In genomic region chr12:24473097-24473496, GRCh38 we compare ENCODE assay signal across 24 cellular contexts.
"Had no signal": no experiment of that assay in that cellular context is flagged by ENCODE, and none has a peak within 500 bp of the region (broad histone marks: within the 10 kb centered on the region; RNA-seq: fewer than 3 reads in every experiment).

No MANE protein-coding gene starts in this region.

- H3K4me3 ChIP-seq: ascending aorta, breast epithelium, cardiac muscle cell, colonic mucosa had no signal

- H3K27ac ChIP-seq: ascending aorta, breast epithelium, cardiac muscle cell, colonic mucosa had no signal

- ATAC-seq: activated naive CD4-positive, alpha-beta T cell treated with anti-CD3 and anti-CD28 coated beads, Interleukin-2, amount 50 U/mL, for 72 hours; activated T-cell treated with anti-CD3 and anti-CD28 coated beads, Interleukin-2, amount 50 U/mL, for 72 hours; esophagus mucosa had no signal

- H3K36me3 ChIP-seq: ascending aorta, breast epithelium, cardiac muscle cell, colonic mucosa had no signal

- H3K9me3 ChIP-seq: ascending aorta, breast epithelium, colonic mucosa had no signal

- H3K27me3 ChIP-seq: ascending aorta, breast epithelium, cardiac muscle cell, colonic mucosa had no signal

- DNase-seq: activated CD4-positive, alpha-beta memory T cell treated with anti-CD3 and anti-CD28 coated beads, Interleukin-2, amount 10 ng/mL, durations not matched to agents 7 days and 5 days; activated CD4-positive, alpha-beta T cell treated with anti-CD3 and anti-CD28 coated beads for 1 hour; activated CD4-positive, alpha-beta T cell treated with anti-CD3 and anti-CD28 coated beads for 4 hours; activated CD4-positive, alpha-beta T cell treated with anti-CD3 and anti-CD28 coated beads, Interleukin-2, amount 10 ng/mL, durations not matched to agents 7 days and 5 days; activated CD4-positive, alpha-beta T cell treated with anti-CD3 and anti-CD28 coated beads, Interleukin-2, amount 50 U/mL, for 4 hours; activated CD8-positive, alpha-beta memory T cell treated with anti-CD3 and anti-CD28 coated beads, Interleukin-2, amount 50 U/mL, for 48 hours; activated gamma-delta T cell; activated naive CD4-positive, alpha-beta T cell; activated naive CD4-positive, alpha-beta T cell treated with anti-CD3 and anti-CD28 coated beads, Interleukin-2, amount 10 ng/mL, durations not matched to agents 7 days and 5 days; activated naive CD8-positive, alpha-beta T cell treated with anti-CD3 and anti-CD28 coated beads, Interleukin-2, amount 10 ng/mL, durations not matched to agents 7 days and 5 days; activated T-cell treated with anti-CD3 and anti-CD28 coated beads for 4 hours; activated T-cell treated with anti-CD3 and anti-CD28 coated beads, Interleukin-2, amount 50 U/mL, for 24 hours; activated T-cell treated with anti-CD3 and anti-CD28 coated beads, Interleukin-2, amount 50 U/mL, for 72 hours; central memory CD4-positive, alpha-beta T cell; cerebellar nuclear complex; colonic mucosa; effector CD8-positive, alpha-beta T cell; foreskin fibroblast; T-helper 2 cell had no signal

- H3K4me1 ChIP-seq: ascending aorta, breast epithelium, colonic mucosa had no signal
